In genomic region chr1:9196129-9197040, GRCh38 we compare ENCODE assay signal across 8 cellular contexts. TPM values are rescaled to one million over a fixed set of nuclear protein-coding genes. Genes with fewer than 3 reads are reported as not detected.
A peak's percentile ranks its signal among the peaks of the same experiment; 100 is the strongest.
DNase-seq lines count a peak whose midpoint lies in the region; ATAC-seq and TF ChIP-seq lines count a peak whose summit lies in the region.

No MANE protein-coding gene starts in this region.

- H3K4me3 Mint-ChIP-seq in activated T-cell treated with anti-CD3 and anti-CD28 coated beads, Interleukin-2, amount 50 U/mL, for 4 hours, result no peak overlapping the region

- H3K4me1 Mint-ChIP-seq in activated T-cell treated with anti-CD3 and anti-CD28 coated beads, Interleukin-2, amount 50 U/mL, for 4 hours (ENCODE audit: low read depth), result peaks cover 11% of the 10 kb centered on the region

- DNase-seq in ELF-1 (ENCODE audit: low read depth, low spot score) (peak; percentile 56), OCI-M1 (lab: John Stamatoyannopoulos, UW) (peak; percentile 72), fibroblast of the aortic adventitia (ENCODE audit: low read depth) (peak; percentile 87), occipital lobe (lab: John Stamatoyannopoulos, UW) (peak; percentile 48), substantia nigra (lab: John Stamatoyannopoulos, UW) (peak in 42 of 49 donors; percentile 11 to 78 (median 56))
- peak; percentile 49 for DNase-seq in activated T-cell treated with anti-CD3 and anti-CD28 coated beads, Interleukin-2, amount 50 U/mL, for 4 hours

- H3K9me3 Mint-ChIP-seq in activated T-cell treated with anti-CD3 and anti-CD28 coated beads, Interleukin-2, amount 50 U/mL, for 4 hours, result no peaks in the 10 kb centered on the region

- peaks cover 44% of the 10 kb centered on the region for H3K27me3 Mint-ChIP-seq in activated T-cell treated with anti-CD3 and anti-CD28 coated beads, Interleukin-2, amount 50 U/mL, for 4 hours (ENCODE audit: low read depth)

- peak; percentile 42 for ATAC-seq in HG03139 (IDR thresholded peaks at IDR 0.05; ENCODE audit: unreplicated experiment)
- ATAC-seq in activated T-cell treated with anti-CD3 and anti-CD28 coated beads, Interleukin-2, amount 50 U/mL, for 4 hours, result peak; percentile 61 to 79
- ATAC-seq in HG02981 (IDR thresholded peaks at IDR 0.05; ENCODE audit: unreplicated experiment), result no peak

- H3K36me3 Mint-ChIP-seq in activated T-cell treated with anti-CD3 and anti-CD28 coated beads, Interleukin-2, amount 50 U/mL, for 4 hours (ENCODE audit: insufficient read depth), result no peaks in the 10 kb centered on the region

- TF ChIP-seq CTCF in fibroblast of the aortic adventitia (IDR thresholded peaks at IDR 0.05; ENCODE audit: insufficient read depth, low read length), result peak; percentile 81

- peak overlapping the region; percentile 51 for H3K27ac ChIP-seq in substantia nigra (ENCODE audit: low read depth, low read length, poor library complexity, severe bottlenecking)

- H3K4me3 ChIP-seq in fibroblast of the aortic adventitia (ENCODE audit: low read depth, low read length), result peak overlapping the region; percentile 19

RNA-seq across cellular contexts. Expression of gene H6PD, which starts 38.2 kb away (rescaled TPM):
- total RNA-seq in activated T-cell treated with anti-CD3 and anti-CD28 coated beads, Interleukin-2, amount 50 U/mL, for 4 hours, result 1 to 10 TPM; 4.7 to 6.1 (median 5.0) TPM
- total RNA-seq in fibroblast of the aortic adventitia (ENCODE audit: low replicate concordance) (30.7 and 36.9 TPM in 2 replicates), occipital lobe (6.2 TPM)
